Comparison of ENCODE assay signal across 1 cellular context in the genomic region with DNA sequence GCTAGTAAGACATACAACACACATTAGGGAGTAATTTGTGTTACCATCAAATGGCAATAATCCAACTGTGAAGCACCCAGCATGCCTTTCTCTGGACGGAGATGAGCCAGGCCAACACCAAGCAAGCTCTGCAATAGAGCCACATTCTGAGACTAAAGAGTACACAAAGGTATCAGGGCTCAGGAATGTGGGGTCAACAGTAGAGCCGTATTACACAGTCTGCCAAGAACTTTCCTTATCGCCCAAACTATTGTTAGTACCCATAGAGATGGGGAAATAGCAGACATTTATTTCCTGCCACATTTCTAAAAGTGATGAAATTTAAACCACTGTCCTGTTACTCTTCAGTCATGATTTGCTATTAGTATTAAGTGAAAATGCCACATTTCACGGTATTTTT.
TF ChIP-seq lines count a peak whose summit lies in the region.

No MANE protein-coding gene starts in this region.

TF ChIP-seq in HepG2, 621 proteins besides CTCF, POLR2A, EP300 and RAD21 (continued from another document and continues in another):
- TF ChIP-seq, protein P1, sequence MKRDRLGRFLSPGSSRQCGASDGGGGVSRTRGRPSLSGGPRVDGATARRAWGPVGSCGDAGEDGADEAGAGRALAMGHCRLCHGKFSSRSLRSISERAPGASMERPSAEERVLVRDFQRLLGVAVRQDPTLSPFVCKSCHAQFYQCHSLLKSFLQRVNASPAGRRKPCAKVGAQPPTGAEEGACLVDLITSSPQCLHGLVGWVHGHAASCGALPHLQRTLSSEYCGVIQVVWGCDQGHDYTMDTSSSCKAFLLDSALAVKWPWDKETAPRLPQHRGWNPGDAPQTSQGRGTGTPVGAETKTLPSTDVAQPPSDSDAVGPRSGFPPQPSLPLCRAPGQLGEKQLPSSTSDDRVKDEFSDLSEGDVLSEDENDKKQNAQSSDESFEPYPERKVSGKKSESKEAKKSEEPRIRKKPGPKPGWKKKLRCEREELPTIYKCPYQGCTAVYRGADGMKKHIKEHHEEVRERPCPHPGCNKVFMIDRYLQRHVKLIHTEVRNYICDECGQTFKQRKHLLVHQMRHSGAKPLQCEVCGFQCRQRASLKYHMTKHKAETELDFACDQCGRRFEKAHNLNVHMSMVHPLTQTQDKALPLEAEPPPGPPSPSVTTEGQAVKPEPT (CRISPR knock-in tag; IDR thresholded peaks at IDR 0.05; ENCODE audit: low read depth): no peak
- TF ChIP-seq KDM5A (IDR thresholded peaks at IDR 0.05; ENCODE audit: borderline replicate concordance, low read length): no peak
- no peak for TF ChIP-seq ZNF432 (CRISPR knock-in tag; IDR thresholded peaks at IDR 0.05; ENCODE audit: borderline replicate concordance)
- TF ChIP-seq, protein P2, sequence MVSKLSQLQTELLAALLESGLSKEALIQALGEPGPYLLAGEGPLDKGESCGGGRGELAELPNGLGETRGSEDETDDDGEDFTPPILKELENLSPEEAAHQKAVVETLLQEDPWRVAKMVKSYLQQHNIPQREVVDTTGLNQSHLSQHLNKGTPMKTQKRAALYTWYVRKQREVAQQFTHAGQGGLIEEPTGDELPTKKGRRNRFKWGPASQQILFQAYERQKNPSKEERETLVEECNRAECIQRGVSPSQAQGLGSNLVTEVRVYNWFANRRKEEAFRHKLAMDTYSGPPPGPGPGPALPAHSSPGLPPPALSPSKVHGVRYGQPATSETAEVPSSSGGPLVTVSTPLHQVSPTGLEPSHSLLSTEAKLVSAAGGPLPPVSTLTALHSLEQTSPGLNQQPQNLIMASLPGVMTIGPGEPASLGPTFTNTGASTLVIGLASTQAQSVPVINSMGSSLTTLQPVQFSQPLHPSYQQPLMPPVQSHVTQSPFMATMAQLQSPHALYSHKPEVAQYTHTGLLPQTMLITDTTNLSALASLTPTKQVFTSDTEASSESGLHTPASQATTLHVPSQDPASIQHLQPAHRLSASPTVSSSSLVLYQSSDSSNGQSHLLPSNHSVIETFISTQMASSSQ (IDR thresholded peaks at IDR 0.05; ENCODE audit: low read depth): no peak
- TF ChIP-seq, protein P2 (CRISPR knock-in tag; IDR thresholded peaks at IDR 0.05; ENCODE audit: borderline replicate concordance): no peak; the same call in 1 of the 2 replicates
- no peak for TF ChIP-seq ZNF547 (CRISPR knock-in tag; IDR thresholded peaks at IDR 0.05)
- TF ChIP-seq DR1 (CRISPR knock-in tag; IDR thresholded peaks at IDR 0.05): no peak
- peak; percentile 58; the same call in 1 of the 2 replicates for TF ChIP-seq ZNF792 (CRISPR knock-in tag; IDR thresholded peaks at IDR 0.05)
- TF ChIP-seq, protein P3, sequence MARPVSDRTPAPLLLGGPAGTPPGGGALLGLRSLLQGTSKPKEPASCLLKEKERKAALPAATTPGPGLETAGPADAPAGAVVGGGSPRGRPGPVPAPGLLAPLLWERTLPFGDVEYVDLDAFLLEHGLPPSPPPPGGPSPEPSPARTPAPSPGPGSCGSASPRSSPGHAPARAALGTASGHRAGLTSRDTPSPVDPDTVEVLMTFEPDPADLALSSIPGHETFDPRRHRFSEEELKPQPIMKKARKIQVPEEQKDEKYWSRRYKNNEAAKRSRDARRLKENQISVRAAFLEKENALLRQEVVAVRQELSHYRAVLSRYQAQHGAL (CRISPR knock-in tag; IDR thresholded peaks at IDR 0.05; ENCODE audit: not compliant biosample characterization): no peak
- TF ChIP-seq, protein P4, sequence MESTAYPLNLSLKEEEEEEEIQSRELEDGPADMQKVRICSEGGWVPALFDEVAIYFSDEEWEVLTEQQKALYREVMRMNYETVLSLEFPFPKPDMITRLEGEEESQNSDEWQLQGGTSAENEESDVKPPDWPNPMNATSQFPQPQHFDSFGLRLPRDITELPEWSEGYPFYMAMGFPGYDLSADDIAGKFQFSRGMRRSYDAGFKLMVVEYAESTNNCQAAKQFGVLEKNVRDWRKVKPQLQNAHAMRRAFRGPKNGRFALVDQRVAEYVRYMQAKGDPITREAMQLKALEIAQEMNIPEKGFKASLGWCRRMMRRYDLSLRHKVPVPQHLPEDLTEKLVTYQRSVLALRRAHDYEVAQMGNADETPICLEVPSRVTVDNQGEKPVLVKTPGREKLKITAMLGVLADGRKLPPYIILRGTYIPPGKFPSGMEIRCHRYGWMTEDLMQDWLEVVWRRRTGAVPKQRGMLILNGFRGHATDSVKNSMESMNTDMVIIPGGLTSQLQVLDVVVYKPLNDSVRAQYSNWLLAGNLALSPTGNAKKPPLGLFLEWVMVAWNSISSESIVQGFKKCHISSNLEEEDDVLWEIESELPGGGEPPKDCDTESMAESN (CRISPR knock-in tag; conservative IDR thresholded peaks at IDR 0.05): no peak
- TF ChIP-seq, protein P5, sequence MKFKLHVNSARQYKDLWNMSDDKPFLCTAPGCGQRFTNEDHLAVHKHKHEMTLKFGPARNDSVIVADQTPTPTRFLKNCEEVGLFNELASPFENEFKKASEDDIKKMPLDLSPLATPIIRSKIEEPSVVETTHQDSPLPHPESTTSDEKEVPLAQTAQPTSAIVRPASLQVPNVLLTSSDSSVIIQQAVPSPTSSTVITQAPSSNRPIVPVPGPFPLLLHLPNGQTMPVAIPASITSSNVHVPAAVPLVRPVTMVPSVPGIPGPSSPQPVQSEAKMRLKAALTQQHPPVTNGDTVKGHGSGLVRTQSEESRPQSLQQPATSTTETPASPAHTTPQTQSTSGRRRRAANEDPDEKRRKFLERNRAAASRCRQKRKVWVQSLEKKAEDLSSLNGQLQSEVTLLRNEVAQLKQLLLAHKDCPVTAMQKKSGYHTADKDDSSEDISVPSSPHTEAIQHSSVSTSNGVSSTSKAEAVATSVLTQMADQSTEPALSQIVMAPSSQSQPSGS (CRISPR knock-in tag; IDR thresholded peaks at IDR 0.05): 0 out of 2 replicates have a peak, but pooled peaks have one; percentile 28
- TF ChIP-seq, protein P6, sequence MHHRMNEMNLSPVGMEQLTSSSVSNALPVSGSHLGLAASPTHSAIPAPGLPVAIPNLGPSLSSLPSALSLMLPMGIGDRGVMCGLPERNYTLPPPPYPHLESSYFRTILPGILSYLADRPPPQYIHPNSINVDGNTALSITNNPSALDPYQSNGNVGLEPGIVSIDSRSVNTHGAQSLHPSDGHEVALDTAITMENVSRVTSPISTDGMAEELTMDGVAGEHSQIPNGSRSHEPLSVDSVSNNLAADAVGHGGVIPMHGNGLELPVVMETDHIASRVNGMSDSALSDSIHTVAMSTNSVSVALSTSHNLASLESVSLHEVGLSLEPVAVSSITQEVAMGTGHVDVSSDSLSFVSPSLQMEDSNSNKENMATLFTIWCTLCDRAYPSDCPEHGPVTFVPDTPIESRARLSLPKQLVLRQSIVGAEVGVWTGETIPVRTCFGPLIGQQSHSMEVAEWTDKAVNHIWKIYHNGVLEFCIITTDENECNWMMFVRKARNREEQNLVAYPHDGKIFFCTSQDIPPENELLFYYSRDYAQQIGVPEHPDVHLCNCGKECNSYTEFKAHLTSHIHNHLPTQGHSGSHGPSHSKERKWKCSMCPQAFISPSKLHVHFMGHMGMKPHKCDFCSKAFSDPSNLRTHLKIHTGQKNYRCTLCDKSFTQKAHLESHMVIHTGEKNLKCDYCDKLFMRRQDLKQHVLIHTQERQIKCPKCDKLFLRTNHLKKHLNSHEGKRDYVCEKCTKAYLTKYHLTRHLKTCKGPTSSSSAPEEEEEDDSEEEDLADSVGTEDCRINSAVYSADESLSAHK (CRISPR knock-in tag; IDR thresholded peaks at IDR 0.05; ENCODE audit: borderline replicate concordance): no peak
- 0 out of 2 replicates have a peak, but pooled peaks have one; percentile 14 for TF ChIP-seq FOXP1 (IDR thresholded peaks at IDR 0.05)
- peak; percentile 34; the same call in 1 of the 2 replicates for TF ChIP-seq FOXP1 (CRISPR knock-in tag; IDR thresholded peaks at IDR 0.05)
- TF ChIP-seq ZNF776 (CRISPR knock-in tag; IDR thresholded peaks at IDR 0.05): no peak
- no peak for TF ChIP-seq ZNF264 (CRISPR knock-in tag; IDR thresholded peaks at IDR 0.05)
- TF ChIP-seq, protein P7, sequence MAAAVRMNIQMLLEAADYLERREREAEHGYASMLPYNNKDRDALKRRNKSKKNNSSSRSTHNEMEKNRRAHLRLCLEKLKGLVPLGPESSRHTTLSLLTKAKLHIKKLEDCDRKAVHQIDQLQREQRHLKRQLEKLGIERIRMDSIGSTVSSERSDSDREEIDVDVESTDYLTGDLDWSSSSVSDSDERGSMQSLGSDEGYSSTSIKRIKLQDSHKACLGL (CRISPR knock-in tag; IDR thresholded peaks at IDR 0.05): no peak
- no peak for TF ChIP-seq ZFP41 (CRISPR knock-in tag; IDR thresholded peaks at IDR 0.05; ENCODE audit: borderline replicate concordance)
- TF ChIP-seq NFYC (CRISPR knock-in tag; IDR thresholded peaks at IDR 0.05): no peak
- TF ChIP-seq ZFP90 (CRISPR knock-in tag; IDR thresholded peaks at IDR 0.05; ENCODE audit: borderline replicate concordance): no peak
- TF ChIP-seq, protein P8, sequence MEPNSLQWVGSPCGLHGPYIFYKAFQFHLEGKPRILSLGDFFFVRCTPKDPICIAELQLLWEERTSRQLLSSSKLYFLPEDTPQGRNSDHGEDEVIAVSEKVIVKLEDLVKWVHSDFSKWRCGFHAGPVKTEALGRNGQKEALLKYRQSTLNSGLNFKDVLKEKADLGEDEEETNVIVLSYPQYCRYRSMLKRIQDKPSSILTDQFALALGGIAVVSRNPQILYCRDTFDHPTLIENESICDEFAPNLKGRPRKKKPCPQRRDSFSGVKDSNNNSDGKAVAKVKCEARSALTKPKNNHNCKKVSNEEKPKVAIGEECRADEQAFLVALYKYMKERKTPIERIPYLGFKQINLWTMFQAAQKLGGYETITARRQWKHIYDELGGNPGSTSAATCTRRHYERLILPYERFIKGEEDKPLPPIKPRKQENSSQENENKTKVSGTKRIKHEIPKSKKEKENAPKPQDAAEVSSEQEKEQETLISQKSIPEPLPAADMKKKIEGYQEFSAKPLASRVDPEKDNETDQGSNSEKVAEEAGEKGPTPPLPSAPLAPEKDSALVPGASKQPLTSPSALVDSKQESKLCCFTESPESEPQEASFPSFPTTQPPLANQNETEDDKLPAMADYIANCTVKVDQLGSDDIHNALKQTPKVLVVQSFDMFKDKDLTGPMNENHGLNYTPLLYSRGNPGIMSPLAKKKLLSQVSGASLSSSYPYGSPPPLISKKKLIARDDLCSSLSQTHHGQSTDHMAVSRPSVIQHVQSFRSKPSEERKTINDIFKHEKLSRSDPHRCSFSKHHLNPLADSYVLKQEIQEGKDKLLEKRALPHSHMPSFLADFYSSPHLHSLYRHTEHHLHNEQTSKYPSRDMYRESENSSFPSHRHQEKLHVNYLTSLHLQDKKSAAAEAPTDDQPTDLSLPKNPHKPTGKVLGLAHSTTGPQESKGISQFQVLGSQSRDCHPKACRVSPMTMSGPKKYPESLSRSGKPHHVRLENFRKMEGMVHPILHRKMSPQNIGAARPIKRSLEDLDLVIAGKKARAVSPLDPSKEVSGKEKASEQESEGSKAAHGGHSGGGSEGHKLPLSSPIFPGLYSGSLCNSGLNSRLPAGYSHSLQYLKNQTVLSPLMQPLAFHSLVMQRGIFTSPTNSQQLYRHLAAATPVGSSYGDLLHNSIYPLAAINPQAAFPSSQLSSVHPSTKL (CRISPR knock-in tag; IDR thresholded peaks at IDR 0.05): peak; percentile 85
- peak; percentile 79 for TF ChIP-seq NR2F6 (IDR thresholded peaks at IDR 0.05)
- TF ChIP-seq NR2F6 (CRISPR knock-in tag; IDR thresholded peaks at IDR 0.05): peak; percentile 85
- no peak for TF ChIP-seq ETV6 (CRISPR knock-in tag; conservative IDR thresholded peaks at IDR 0.05)
- no peak for TF ChIP-seq FOXK2 (IDR thresholded peaks at IDR 0.05)
- TF ChIP-seq FOXA1 (IDR thresholded peaks at IDR 0.05): 0 out of 2 replicates have a peak, but pooled peaks have one; percentile 38
- peak; percentile 95 for TF ChIP-seq FOXA1 (CRISPR knock-in tag; IDR thresholded peaks at IDR 0.05)
- TF ChIP-seq, protein P9, sequence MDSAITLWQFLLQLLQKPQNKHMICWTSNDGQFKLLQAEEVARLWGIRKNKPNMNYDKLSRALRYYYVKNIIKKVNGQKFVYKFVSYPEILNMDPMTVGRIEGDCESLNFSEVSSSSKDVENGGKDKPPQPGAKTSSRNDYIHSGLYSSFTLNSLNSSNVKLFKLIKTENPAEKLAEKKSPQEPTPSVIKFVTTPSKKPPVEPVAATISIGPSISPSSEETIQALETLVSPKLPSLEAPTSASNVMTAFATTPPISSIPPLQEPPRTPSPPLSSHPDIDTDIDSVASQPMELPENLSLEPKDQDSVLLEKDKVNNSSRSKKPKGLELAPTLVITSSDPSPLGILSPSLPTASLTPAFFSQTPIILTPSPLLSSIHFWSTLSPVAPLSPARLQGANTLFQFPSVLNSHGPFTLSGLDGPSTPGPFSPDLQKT (CRISPR knock-in tag; IDR thresholded peaks at IDR 0.05; ENCODE audit: borderline replicate concordance): no peak
- TF ChIP-seq, protein P10, sequence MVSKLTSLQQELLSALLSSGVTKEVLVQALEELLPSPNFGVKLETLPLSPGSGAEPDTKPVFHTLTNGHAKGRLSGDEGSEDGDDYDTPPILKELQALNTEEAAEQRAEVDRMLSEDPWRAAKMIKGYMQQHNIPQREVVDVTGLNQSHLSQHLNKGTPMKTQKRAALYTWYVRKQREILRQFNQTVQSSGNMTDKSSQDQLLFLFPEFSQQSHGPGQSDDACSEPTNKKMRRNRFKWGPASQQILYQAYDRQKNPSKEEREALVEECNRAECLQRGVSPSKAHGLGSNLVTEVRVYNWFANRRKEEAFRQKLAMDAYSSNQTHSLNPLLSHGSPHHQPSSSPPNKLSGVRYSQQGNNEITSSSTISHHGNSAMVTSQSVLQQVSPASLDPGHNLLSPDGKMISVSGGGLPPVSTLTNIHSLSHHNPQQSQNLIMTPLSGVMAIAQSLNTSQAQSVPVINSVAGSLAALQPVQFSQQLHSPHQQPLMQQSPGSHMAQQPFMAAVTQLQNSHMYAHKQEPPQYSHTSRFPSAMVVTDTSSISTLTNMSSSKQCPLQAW (CRISPR knock-in tag; IDR thresholded peaks at IDR 0.05): no peak
- TF ChIP-seq ZSCAN25 (CRISPR knock-in tag; IDR thresholded peaks at IDR 0.05): no peak
- TF ChIP-seq, protein P11, sequence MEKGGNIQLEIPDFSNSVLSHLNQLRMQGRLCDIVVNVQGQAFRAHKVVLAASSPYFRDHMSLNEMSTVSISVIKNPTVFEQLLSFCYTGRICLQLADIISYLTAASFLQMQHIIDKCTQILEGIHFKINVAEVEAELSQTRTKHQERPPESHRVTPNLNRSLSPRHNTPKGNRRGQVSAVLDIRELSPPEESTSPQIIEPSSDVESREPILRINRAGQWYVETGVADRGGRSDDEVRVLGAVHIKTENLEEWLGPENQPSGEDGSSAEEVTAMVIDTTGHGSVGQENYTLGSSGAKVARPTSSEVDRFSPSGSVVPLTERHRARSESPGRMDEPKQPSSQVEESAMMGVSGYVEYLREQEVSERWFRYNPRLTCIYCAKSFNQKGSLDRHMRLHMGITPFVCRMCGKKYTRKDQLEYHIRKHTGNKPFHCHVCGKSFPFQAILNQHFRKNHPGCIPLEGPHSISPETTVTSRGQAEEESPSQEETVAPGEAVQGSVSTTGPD (CRISPR knock-in tag; IDR thresholded peaks at IDR 0.05): no peak
- no peak for TF ChIP-seq XRCC5 (optimal IDR thresholded peaks at IDR 0.05; ENCODE audit: low read length)
- TF ChIP-seq KLF9 (CRISPR knock-in tag; IDR thresholded peaks at IDR 0.05; ENCODE audit: low read depth): no peak
